In genomic region chr2:159249955-159250723, GRCh38 we compare ENCODE assay signal across 8 cellular contexts. TPM values are rescaled to one million over a fixed set of nuclear protein-coding genes. Genes with fewer than 3 reads are reported as not detected.
DNase-seq lines count a peak whose midpoint lies in the region; ATAC-seq and TF ChIP-seq lines count a peak whose summit lies in the region.

No MANE protein-coding gene starts in this region.

- DNase-seq in NCI-H1092 (lab: John Stamatoyannopoulos, UW) (peak; percentile 10), breast epithelium (ENCODE audit: low spot score in 2 of 2) (peak; percentile 61 to 88), left lung (peak in 1 of 2 donors; percentile 65), vagina (ENCODE audit: extremely low spot score in 2 of 2) (no peak), amniotic stem cell (lab: John Stamatoyannopoulos, UW) (no peak), DMS 273 treated with DMSO at 0.1 percent for 48 hours (lab: John Stamatoyannopoulos, UW) (no peak)

- ATAC-seq in GM21381 (IDR thresholded peaks at IDR 0.05; ENCODE audit: unreplicated experiment) = peak; percentile 60
- peak; percentile 90 for ATAC-seq in left lung

- no peaks in the 10 kb centered on the region for H4K20me1 ChIP-seq in BLaER1

- H3K27ac ChIP-seq in BLaER1 (peak overlapping the region; percentile 96), breast epithelium (peak overlapping the region; percentile 85 to 87), left lung (peak overlapping the region; percentile 81), vagina (peak overlapping the region; percentile 80)

- H3K27me3 ChIP-seq in BLaER1 (no peaks in the 10 kb centered on the region), breast epithelium (no peaks in the 10 kb centered on the region), left lung (no peaks in the 10 kb centered on the region), vagina (no peaks in the 10 kb centered on the region)

- TF ChIP-seq POLR2A in breast epithelium (IDR thresholded peaks at IDR 0.05) = no peak
- no peak for TF ChIP-seq POLR2A in vagina (IDR thresholded peaks at IDR 0.05)

- peak overlapping the region; percentile 78 for H3K9ac ChIP-seq in BLaER1

- TF ChIP-seq CTCF in breast epithelium (IDR thresholded peaks at IDR 0.05) = no peak
- TF ChIP-seq CTCF in left lung (IDR thresholded peaks at IDR 0.05) = no peak
- no peak for TF ChIP-seq CTCF in vagina (IDR thresholded peaks at IDR 0.05)

- peaks cover 29% of the 10 kb centered on the region for H3K9me3 ChIP-seq in BLaER1
- H3K9me3 ChIP-seq in breast epithelium = peaks cover 0 to 5% of the 10 kb centered on the region in 2 donors
- H3K9me3 ChIP-seq in left lung = peaks cover 0 to 6% of the 10 kb centered on the region in 2 donors
- no peaks in the 10 kb centered on the region for H3K9me3 ChIP-seq in vagina

- H3K4me2 ChIP-seq in BLaER1 = peak overlapping the region; percentile 88

- H3K4me3 ChIP-seq in BLaER1 (peak overlapping the region; percentile 54), breast epithelium (no peak overlapping the region), left lung (peak overlapping the region in 1 of 2 donors; percentile 5), vagina (no peak overlapping the region)

- intact Hi-C loops in breast epithelium (cut with DNase I; ENCODE audit: low total_unique reads) = no loop called here
- intact Hi-C loops in left lung (cut with DNase I) = no loop called here
- intact Hi-C loops in vagina (cut with DNase I) = no loop called here

- H3K36me3 ChIP-seq in BLaER1 (peaks cover 36% of the 10 kb centered on the region), breast epithelium (no peaks in the 10 kb centered on the region), left lung (peaks cover 0 to 21% of the 10 kb centered on the region in 2 donors), vagina (peaks cover 0 to 12% of the 10 kb centered on the region in 2 donors)

- H3K4me1 ChIP-seq in BLaER1 = peaks cover 77% of the 10 kb centered on the region
- no peaks in the 10 kb centered on the region for H3K4me1 ChIP-seq in breast epithelium
- H3K4me1 ChIP-seq in left lung = peaks cover 8 to 23% of the 10 kb centered on the region in 2 donors
- peaks cover 18% of the 10 kb centered on the region for H3K4me1 ChIP-seq in vagina

RNA-seq across cellular contexts. Expression of gene WDSUB1, which starts 36.4 kb away (rescaled TPM):
- total RNA-seq in breast epithelium (10 to 100 TPM in 1 of 3 donors, 1 to 10 TPM in 2; 8.2 to 14.3 (median 8.8) TPM), left lung (10 to 100 TPM; 11.3 to 13.4 TPM), vagina (2.2 TPM)

Comparison
In these comparisons a context has a peak if more than half of its experiments do, and no peak if none do; other contexts are left out.
1. DNase-seq: peak in NCI-H1092 (single experiment) and breast epithelium (2 of 2); none in vagina (0 of 2), amniotic stem cell (single experiment) and DMS 273 treated with DMSO at 0.1 percent for 48 hours (single experiment).
2. Peak in every context shown above with its lines, with median percentiles within 50 percentile points of each other: H3K27ac ChIP-seq.